ENCODE assay signal across 31 cellular contexts in genomic region chr9:4494806-4495205, GRCh38. TPM values are rescaled to one million over a fixed set of nuclear protein-coding genes. Genes with fewer than 3 reads are reported as not detected.
"Had no signal": no experiment of that assay in that cellular context is flagged by ENCODE, and none has a peak within 500 bp of the region (broad histone marks: within the 10 kb centered on the region; RNA-seq: fewer than 3 reads in every experiment).

No MANE protein-coding gene starts in this region.

- H3K36me3 Mint-ChIP-seq: activated naive CD4-positive, alpha-beta T cell treated with anti-CD3 and anti-CD28 coated beads, Interleukin-2, amount 10 ng/mL, durations not matched to agents 7 days and 5 days; activated naive CD8-positive, alpha-beta T cell treated with anti-CD3 and anti-CD28 coated beads for 36 hours had no signal

- H3K4me2 ChIP-seq: SK-N-SH had no signal

- H3K9me3 Mint-ChIP-seq: activated CD8-positive, alpha-beta T cell treated with anti-CD3 and anti-CD28 coated beads for 36 hours; activated naive CD4-positive, alpha-beta T cell treated with anti-CD3 and anti-CD28 coated beads, Interleukin-2, amount 10 ng/mL, durations not matched to agents 7 days and 5 days; activated naive CD8-positive, alpha-beta T cell treated with anti-CD3 and anti-CD28 coated beads for 36 hours; activated T-cell treated with anti-CD3 and anti-CD28 coated beads, Interleukin-2, amount 50 U/mL, for 72 hours; activated T-helper 2 cell treated with anti-CD3 and anti-CD28 coated beads, Interferon-gamma antibody, Interleukin-2, Interleukin-4, amounts not matched to agents 10 μg/mL and 5 μg/mL and 100 μg/mL, durations not matched to agents 14 hours and 24 hours and 36 hours had no signal

- DNase-seq: activated CD4-positive, alpha-beta T cell treated with anti-CD3 and anti-CD28 coated beads for 36 hours; activated CD4-positive, CD25-positive, alpha-beta regulatory T cell; activated CD8-positive, alpha-beta memory T cell treated with anti-CD3 and anti-CD28 coated beads, Interleukin-2, amount 50 U/mL, for 4 hours; activated CD8-positive, alpha-beta T cell treated with anti-CD3 and anti-CD28 coated beads for 36 hours; activated gamma-delta T cell treated with Interleukin-2 at 50 U/mL for 16 hours; activated naive CD4-positive, alpha-beta T cell treated with anti-CD3 and anti-CD28 coated beads, Interleukin-2, amount 10 ng/mL, durations not matched to agents 7 days and 5 days; activated naive CD8-positive, alpha-beta T cell treated with anti-CD3 and anti-CD28 coated beads for 36 hours; activated T-cell treated with anti-CD3 and anti-CD28 coated beads, Interleukin-2, amount 50 U/mL, for 72 hours; anterior cingulate cortex; caudate nucleus; MG63; MV-4-11; NCI-H1092 treated with DMSO at 0.1 percent for 48 hours; NCI-H1417 treated with DMSO at 0.1 percent for 48 hours; NCI-H1694; NCI-H2029; NCI-H2107; NCI-H510A treated with DMSO at 0.1 percent for 48 hours; NCI-H69; NK-92 treated with Interleukin-12 subunit alpha and Interleukin-12 subunit beta, amount 100 ng/mL, for 24 hours; OCI-M1; Right ventricle myocardium superior; SJCRH30; SK-N-SH; T-helper 1 cell had no signal

- H3K9ac ChIP-seq: SK-N-SH had no signal

- H3K4me1 ChIP-seq: SJCRH30 had no signal

- H3K9me3 ChIP-seq: breast epithelium, MG63, Peyer's patch, SJCRH30, SK-N-SH had no signal

- H3K36me3 ChIP-seq: breast epithelium, MG63, Peyer's patch, SJCRH30 had no signal

- H3K4me3 Mint-ChIP-seq: activated CD4-positive, alpha-beta T cell treated with anti-CD3 and anti-CD28 coated beads for 36 hours; activated CD8-positive, alpha-beta T cell treated with anti-CD3 and anti-CD28 coated beads for 36 hours; activated naive CD4-positive, alpha-beta T cell treated with anti-CD3 and anti-CD28 coated beads, Interleukin-2, amount 10 ng/mL, durations not matched to agents 7 days and 5 days; activated naive CD8-positive, alpha-beta T cell treated with anti-CD3 and anti-CD28 coated beads for 36 hours; activated T-cell treated with anti-CD3 and anti-CD28 coated beads, Interleukin-2, amount 50 U/mL, for 72 hours had no signal

- H3K4me3 ChIP-seq: breast epithelium, MG63, SJCRH30 had no signal

- H3K27ac ChIP-seq: breast epithelium, RWPE1, SJCRH30, VCaP had no signal

- H3K27ac Mint-ChIP-seq: activated CD4-positive, alpha-beta T cell treated with anti-CD3 and anti-CD28 coated beads for 36 hours; activated CD8-positive, alpha-beta T cell treated with anti-CD3 and anti-CD28 coated beads for 36 hours; activated naive CD4-positive, alpha-beta T cell treated with anti-CD3 and anti-CD28 coated beads, Interleukin-2, amount 10 ng/mL, durations not matched to agents 7 days and 5 days; activated naive CD8-positive, alpha-beta T cell treated with anti-CD3 and anti-CD28 coated beads for 36 hours; activated T-cell treated with anti-CD3 and anti-CD28 coated beads, Interleukin-2, amount 50 U/mL, for 72 hours; activated T-helper 2 cell treated with anti-CD3 and anti-CD28 coated beads, Interferon-gamma antibody, Interleukin-2, Interleukin-4, amounts not matched to agents 10 μg/mL and 5 μg/mL and 100 μg/mL, durations not matched to agents 14 hours and 24 hours and 36 hours had no signal

- H3K27me3 ChIP-seq: breast epithelium, MG63, Peyer's patch had no signal

- ATAC-seq: activated CD4-positive, alpha-beta T cell treated with anti-CD3 and anti-CD28 coated beads for 36 hours; activated CD8-positive, alpha-beta T cell treated with anti-CD3 and anti-CD28 coated beads for 36 hours; activated T-cell treated with anti-CD3 and anti-CD28 coated beads, Interleukin-2, amount 50 U/mL, for 72 hours had no signal

RNA-seq across cellular contexts. Expression of gene SLC1A1, which starts 4.5 kb away (rescaled TPM):
- total RNA-seq: activated T-helper 2 cell treated with anti-CD3 and anti-CD28 coated beads, Interferon-gamma antibody, Interleukin-2, Interleukin-4, amounts not matched to agents 10 μg/mL and 5 μg/mL and 100 μg/mL, durations not matched to agents 14 hours and 24 hours and 36 hours; SJCRH30; T-helper 2 cell treated with Interferon-gamma antibody and Interleukin-4, amounts not matched to agents 100 ng/mL and 5 ng/mL, for 36 hours had no signal
